ENCODE assay signal across 9 cellular contexts in the genomic region with DNA sequence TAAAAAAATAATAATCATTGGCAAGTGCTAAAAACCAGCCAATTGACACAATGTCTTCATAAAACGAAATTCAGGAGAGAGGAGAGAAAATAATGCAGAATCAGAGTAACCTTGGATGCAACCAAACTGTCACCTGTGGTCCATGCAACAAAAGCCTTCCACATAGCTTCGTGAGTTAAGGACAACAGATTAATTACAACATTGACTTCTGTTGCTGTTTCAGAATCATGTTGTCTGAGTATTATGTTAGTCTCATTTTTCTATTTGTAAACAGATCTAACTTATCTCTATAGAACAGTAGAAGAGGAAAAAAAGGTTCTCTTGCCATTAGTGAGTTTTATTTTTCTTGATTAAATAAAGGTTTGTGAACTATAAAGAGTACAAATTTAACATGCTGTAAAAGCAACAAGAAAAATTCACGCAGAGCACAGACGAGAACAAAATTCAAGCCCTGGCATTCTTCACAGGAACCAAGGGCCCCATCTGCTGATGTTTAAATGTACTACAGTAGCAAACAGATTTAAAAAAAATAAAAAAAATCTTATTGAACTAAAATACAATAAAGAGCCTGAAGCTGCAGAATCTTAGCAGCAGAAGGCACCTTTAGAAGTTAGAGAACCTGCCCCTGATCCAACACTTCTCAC.
DNase-seq lines count a peak whose midpoint lies in the region; ATAC-seq and TF ChIP-seq lines count a peak whose summit lies in the region.
"Had no signal": no experiment of that assay in that cellular context is flagged by ENCODE, and none has a peak within 500 bp of the region (broad histone marks: within the 10 kb centered on the region; RNA-seq: fewer than 3 reads in every experiment).

No MANE protein-coding gene starts in this region.

- H3K9me3 Mint-ChIP-seq in activated T-helper 17 cell treated with anti-CD3 and anti-CD28 coated beads, Interleukin-2, amount 50 U/mL, for 72 hours: no peaks in the 10 kb centered on the region

- ATAC-seq in activated T-helper 17 cell treated with anti-CD3 and anti-CD28 coated beads, Interleukin-2, amount 50 U/mL, for 72 hours (replicated peaks): no peak
- no peak for ATAC-seq in HG03025 (IDR thresholded peaks at IDR 0.05; ENCODE audit: low FRiP score, unreplicated experiment)

- no peaks in the 10 kb centered on the region for H3K4me1 Mint-ChIP-seq in activated T-helper 17 cell treated with anti-CD3 and anti-CD28 coated beads, Interleukin-2, amount 50 U/mL, for 72 hours

- H3K23ac ChIP-seq in neuronal stem cell (ENCODE audit: low read depth, low read length, poor library complexity): no peak overlapping the region

- no peak overlapping the region for H3K27ac Mint-ChIP-seq in activated T-helper 17 cell treated with anti-CD3 and anti-CD28 coated beads, Interleukin-2, amount 50 U/mL, for 72 hours

- no peaks in the 10 kb centered on the region for H3K4me1 ChIP-seq in neuronal stem cell (ENCODE audit: control insufficient read depth in 2 of 2, insufficient read depth in 1 of 2, low read depth in 1 of 2, low read length in 2 of 2)
- H3K4me1 ChIP-seq: SJCRH30 had no signal

- H3K4ac ChIP-seq in neuronal stem cell (ENCODE audit: low read length): no peak overlapping the region

- H4K8ac ChIP-seq in neuronal stem cell (ENCODE audit: low read depth, low read length): no peak overlapping the region

- no peak overlapping the region for H3K9ac ChIP-seq in neuronal stem cell (ENCODE audit: low read depth, low read length, poor library complexity)

- H2AFZ ChIP-seq in neuronal stem cell (ENCODE audit: low read length): no peak overlapping the region

- DNase-seq in GM12865 (ENCODE audit: low read depth) (peak; percentile 9), NCI-H82 (lab: John Stamatoyannopoulos, UW) (peak; percentile 46), fibroblast of gingiva (ENCODE audit: low read depth) (peak; percentile 26), putamen (ENCODE audit: low spot score) (peak; percentile 58), 8988T (no peak), neuronal stem cell (ENCODE audit: low spot score) (no peak)

- no peaks in the 10 kb centered on the region for H3K36me3 ChIP-seq in neuronal stem cell (replicated peaks in 1 of 2; ENCODE audit: control insufficient read depth in 2 of 2, insufficient read depth in 2 of 2, low read length in 2 of 2)
- H3K36me3 ChIP-seq: SJCRH30 had no signal

- no peak overlapping the region for H2BK5ac ChIP-seq in neuronal stem cell (ENCODE audit: low read length)

- no peak overlapping the region for H3K4me3 ChIP-seq in GM12865 (ENCODE audit: low read depth, low read length)
- no peak overlapping the region for H3K4me3 ChIP-seq in neuronal stem cell (ENCODE audit: low read length in 2 of 2)
- H3K4me3 ChIP-seq: SJCRH30 had no signal

- no peaks in the 10 kb centered on the region for H3K79me1 ChIP-seq in neuronal stem cell (ENCODE audit: low read depth, low read length)

- peaks cover 4% of the 10 kb centered on the region for H3K27me3 Mint-ChIP-seq in activated T-helper 17 cell treated with anti-CD3 and anti-CD28 coated beads, Interleukin-2, amount 50 U/mL, for 72 hours

- H3K18ac ChIP-seq in neuronal stem cell (ENCODE audit: low read length): no peak overlapping the region

- no CpG with 5 or more reads among the region's 4 CpGs for WGBS in neuronal stem cell (ENCODE audit: extremely low coverage in 2 of 2, insufficient read length in 2 of 2, insufficient replicate concordance in 1 of 2), 2 donors

- TF ChIP-seq CTCF in GM12865 (IDR thresholded peaks at IDR 0.05; ENCODE audit: insufficient read depth, low read depth, low read length, missing control alignments): peak; percentile 10

- no peak overlapping the region for H3K27ac ChIP-seq in neuronal stem cell (replicated peaks; ENCODE audit: low read length)
- H3K27ac ChIP-seq: SJCRH30 had no signal

- no peak overlapping the region for H2BK12ac ChIP-seq in neuronal stem cell (ENCODE audit: low read length)

- H2AK5ac ChIP-seq in neuronal stem cell (ENCODE audit: low read depth, low read length): no peak overlapping the region

- no peak overlapping the region for H3K14ac ChIP-seq in neuronal stem cell (ENCODE audit: low read length)

- H4K91ac ChIP-seq in neuronal stem cell (ENCODE audit: low read depth, low read length, poor library complexity): no peak overlapping the region

- no peak overlapping the region for H2BK120ac ChIP-seq in neuronal stem cell (ENCODE audit: low read depth, low read length)

- H3K4me3 Mint-ChIP-seq in activated T-helper 17 cell treated with anti-CD3 and anti-CD28 coated beads, Interleukin-2, amount 50 U/mL, for 72 hours: no peak overlapping the region

- no peaks in the 10 kb centered on the region for H3K36me3 Mint-ChIP-seq in activated T-helper 17 cell treated with anti-CD3 and anti-CD28 coated beads, Interleukin-2, amount 50 U/mL, for 72 hours (ENCODE audit: low read depth)

- no peak overlapping the region for H3K4me2 ChIP-seq in neuronal stem cell (ENCODE audit: insufficient read depth, low read length, poor library complexity, severe bottlenecking)

- no peaks in the 10 kb centered on the region for H3K27me3 ChIP-seq in neuronal stem cell (ENCODE audit: control insufficient read depth in 3 of 3, insufficient read depth in 3 of 3, low read depth in 1 of 3, low read length in 3 of 3)

- H3K9me3 ChIP-seq in neuronal stem cell (replicated peaks in 1 of 2; ENCODE audit: control insufficient read depth in 2 of 2, insufficient read depth in 1 of 2, low read depth in 1 of 2, low read length in 2 of 2): no peaks in the 10 kb centered on the region
- H3K9me3 ChIP-seq: SJCRH30 had no signal

- H2BK15ac ChIP-seq in neuronal stem cell (ENCODE audit: low read length): no peak overlapping the region

Comparison
In these comparisons a context has a peak if more than half of its experiments do, and no peak if none do; other contexts are left out.
1. DNase-seq: peak in GM12865 (single experiment), NCI-H82 (single experiment), fibroblast of gingiva (single experiment) and putamen (single experiment); none in 8988T (single experiment) and neuronal stem cell (single experiment).